ENCODE assay signal across 17 cellular contexts in the genomic region with DNA sequence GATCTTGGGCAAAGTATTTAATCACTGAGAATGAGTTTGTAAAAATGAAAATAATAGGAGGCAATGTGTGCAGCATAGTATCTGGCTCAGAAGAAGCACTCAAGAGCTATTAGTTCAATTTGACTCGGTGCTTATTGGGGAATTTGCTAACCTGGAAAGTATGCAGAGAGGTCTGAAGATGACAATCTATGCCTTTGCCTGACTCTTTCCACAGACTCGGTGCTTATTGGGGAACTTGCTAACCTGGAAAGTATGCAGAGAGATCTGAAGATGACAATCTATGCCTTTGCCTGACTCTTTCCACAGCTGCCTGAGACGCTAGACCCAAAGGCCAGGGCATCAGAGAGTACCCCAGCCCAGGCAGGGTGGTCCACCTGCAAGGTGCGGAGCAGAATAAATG. TPM values are rescaled to one million over a fixed set of nuclear protein-coding genes. Genes with fewer than 3 reads are reported as not detected.
DNase-seq lines count a peak whose midpoint lies in the region; TF ChIP-seq lines count a peak whose summit lies in the region.
"Had no signal": no experiment of that assay in that cellular context is flagged by ENCODE, and none has a peak within 500 bp of the region (broad histone marks: within the 10 kb centered on the region; RNA-seq: fewer than 3 reads in every experiment).

No MANE protein-coding gene starts in this region.

- no peak overlapping the region for H2AFZ ChIP-seq in parathyroid adenoma
- H2AFZ ChIP-seq in neural progenitor cell (replicated peaks), result no peak overlapping the region
- H2AFZ ChIP-seq: GM23338 had no signal

- no peak overlapping the region for H3K27ac ChIP-seq in BLaER1
- no peak overlapping the region for H3K27ac ChIP-seq in parathyroid adenoma
- no peak overlapping the region for H3K27ac ChIP-seq in neural progenitor cell
- H3K27ac ChIP-seq: KMS-11 had no signal

- H3K27ac Mint-ChIP-seq in HFFc6, result peak overlapping the region; percentile 25; the same call in 1 of the 2 replicates
- H3K27ac Mint-ChIP-seq in neural progenitor cell, result no peak overlapping the region
- H3K27ac Mint-ChIP-seq: CD4-positive, alpha-beta memory T cell; GM23338 had no signal

- H3K4me3 Mint-ChIP-seq in HFFc6, result no peak overlapping the region
- no peak overlapping the region for H3K4me3 Mint-ChIP-seq in neural progenitor cell
- H3K4me3 Mint-ChIP-seq: CD4-positive, alpha-beta memory T cell; GM23338 had no signal

- H3K4me1 Mint-ChIP-seq in HFFc6 (ENCODE audit: low read depth) (peaks cover 10% of the 10 kb centered on the region), neural progenitor cell (peaks cover 13% of the 10 kb centered on the region)
- H3K4me1 Mint-ChIP-seq: CD4-positive, alpha-beta memory T cell had no signal

- no peaks in the 10 kb centered on the region for H3F3A ChIP-seq in neural progenitor cell (ENCODE audit: low read depth)

- DNase-seq in HFFc6, result peak; percentile 64
- peak; percentile 10 for DNase-seq in adipocyte (ENCODE audit: low read depth)
- no peak for DNase-seq in neural progenitor cell (ENCODE audit: low spot score)
- no peak for DNase-seq in CD1c-positive myeloid dendritic cell (ENCODE audit: extremely low spot score)
- DNase-seq in GM19240 (ENCODE audit: insufficient read length, low spot score), result no peak
- DNase-seq: 8988T; AML-193; C1 segment of cervical spinal cord; CD4-positive, alpha-beta memory T cell; COR-L47; DMS153; DMS79 treated with DMSO at 0.1 percent for 48 hours; GDM1 had no signal

- H3K4me1 ChIP-seq in BLaER1 (peaks cover 14% of the 10 kb centered on the region), adipocyte (ENCODE audit: control insufficient read depth, insufficient read depth, low read length) (no peaks in the 10 kb centered on the region), parathyroid adenoma (no peaks in the 10 kb centered on the region), neural progenitor cell (peaks cover 8% of the 10 kb centered on the region)

- no peaks in the 10 kb centered on the region for H4K20me1 ChIP-seq in BLaER1
- no peaks in the 10 kb centered on the region for H4K20me1 ChIP-seq in neural progenitor cell (ENCODE audit: low read depth)

- H3K79me2 ChIP-seq in parathyroid adenoma (no peaks in the 10 kb centered on the region), neural progenitor cell (ENCODE audit: low read depth) (no peaks in the 10 kb centered on the region)

- H3K9me3 Mint-ChIP-seq in HFFc6 (peaks cover 10% of the 10 kb centered on the region), neural progenitor cell (peaks cover 11% of the 10 kb centered on the region)

- no peak overlapping the region for H3K4me3 ChIP-seq in BLaER1
- no peak overlapping the region for H3K4me3 ChIP-seq in adipocyte (ENCODE audit: low read length)
- no peak overlapping the region for H3K4me3 ChIP-seq in parathyroid adenoma (ENCODE audit: low read depth, low read length)
- no peak overlapping the region for H3K4me3 ChIP-seq in neural progenitor cell
- H3K4me3 ChIP-seq: GM23338 had no signal

- H3K36me3 Mint-ChIP-seq in HFFc6 (ENCODE audit: low read depth) (peaks cover 15% of the 10 kb centered on the region), neural progenitor cell (no peaks in the 10 kb centered on the region)
- H3K36me3 Mint-ChIP-seq: CD4-positive, alpha-beta memory T cell had no signal

- H3K4me2 ChIP-seq in BLaER1, result peak overlapping the region; percentile 57
- peak overlapping the region; percentile 25 for H3K4me2 ChIP-seq in parathyroid adenoma (ENCODE audit: low read length)
- no peak overlapping the region for H3K4me2 ChIP-seq in neural progenitor cell
- H3K4me2 ChIP-seq: GM23338, KMS-11 had no signal

- H3K9me3 ChIP-seq in BLaER1 (peaks cover 4% of the 10 kb centered on the region; the same call in 1 of the 2 replicates), adipocyte (ENCODE audit: control insufficient read depth, low read length) (peaks cover 8% of the 10 kb centered on the region), parathyroid adenoma (ENCODE audit: control insufficient read depth, low read length) (no peaks in the 10 kb centered on the region), neural progenitor cell (ENCODE audit: low read depth) (peaks cover 8% of the 10 kb centered on the region)

- no peak overlapping the region for H3K9ac ChIP-seq in BLaER1
- no peak overlapping the region for H3K9ac ChIP-seq in adipocyte (ENCODE audit: low read length)
- H3K9ac ChIP-seq in parathyroid adenoma, result no peak overlapping the region
- H3K9ac ChIP-seq in neural progenitor cell, result no peak overlapping the region
- H3K9ac ChIP-seq: KMS-11 had no signal

- TF ChIP-seq CTCF in HFFc6 (IDR thresholded peaks at IDR 0.05) (no peak), parathyroid adenoma (IDR thresholded peaks at IDR 0.05) (no peak), neural progenitor cell (IDR thresholded peaks at IDR 0.05) (no peak)

- H3K27me3 Mint-ChIP-seq in HFFc6 (ENCODE audit: insufficient read depth) (peaks cover 7% of the 10 kb centered on the region), neural progenitor cell (ENCODE audit: insufficient read depth, low read depth) (peaks cover 7% of the 10 kb centered on the region)

- H3K36me3 ChIP-seq in BLaER1, result no peaks in the 10 kb centered on the region
- H3K36me3 ChIP-seq in adipocyte (ENCODE audit: control insufficient read depth, insufficient read depth, low read length, severe bottlenecking), result no peaks in the 10 kb centered on the region
- H3K36me3 ChIP-seq in parathyroid adenoma (ENCODE audit: control insufficient read depth, insufficient read depth, low read length), result no peaks in the 10 kb centered on the region
- no peaks in the 10 kb centered on the region for H3K36me3 ChIP-seq in neural progenitor cell

- H3K27me3 ChIP-seq in BLaER1 (no peaks in the 10 kb centered on the region), adipocyte (replicated peaks; ENCODE audit: control insufficient read depth, insufficient read depth, low read length) (peaks cover 48% of the 10 kb centered on the region), parathyroid adenoma (ENCODE audit: control insufficient read depth, insufficient read depth, low read length) (no peaks in the 10 kb centered on the region), neural progenitor cell (no peaks in the 10 kb centered on the region)

RNA-seq across cellular contexts. Expression of a gene that starts 12.2 kb away (rescaled TPM):
- total RNA-seq in HFFc6 (2021; fragmentation: NEBNext Ultra II Directional; extraction: Animal tissue kit (Norgen Biotek cat#: 25700)), result 10 to 100 TPM; 82.3 to 98.7 (median 87.8) TPM
- 50.4 and 53.4 TPM in 2 replicates for total RNA-seq in neural progenitor cell (ENCODE audit: low replicate concordance)

Comparison
In these comparisons a context has a peak if more than half of its experiments do, and no peak if none do; other contexts are left out.
1. DNase-seq: peak in HFFc6 (single experiment) and adipocyte (single experiment); none in neural progenitor cell (single experiment), CD1c-positive myeloid dendritic cell (single experiment) and GM19240 (single experiment).